18 cellular contexts compared by ENCODE assay signal in the genomic region with DNA sequence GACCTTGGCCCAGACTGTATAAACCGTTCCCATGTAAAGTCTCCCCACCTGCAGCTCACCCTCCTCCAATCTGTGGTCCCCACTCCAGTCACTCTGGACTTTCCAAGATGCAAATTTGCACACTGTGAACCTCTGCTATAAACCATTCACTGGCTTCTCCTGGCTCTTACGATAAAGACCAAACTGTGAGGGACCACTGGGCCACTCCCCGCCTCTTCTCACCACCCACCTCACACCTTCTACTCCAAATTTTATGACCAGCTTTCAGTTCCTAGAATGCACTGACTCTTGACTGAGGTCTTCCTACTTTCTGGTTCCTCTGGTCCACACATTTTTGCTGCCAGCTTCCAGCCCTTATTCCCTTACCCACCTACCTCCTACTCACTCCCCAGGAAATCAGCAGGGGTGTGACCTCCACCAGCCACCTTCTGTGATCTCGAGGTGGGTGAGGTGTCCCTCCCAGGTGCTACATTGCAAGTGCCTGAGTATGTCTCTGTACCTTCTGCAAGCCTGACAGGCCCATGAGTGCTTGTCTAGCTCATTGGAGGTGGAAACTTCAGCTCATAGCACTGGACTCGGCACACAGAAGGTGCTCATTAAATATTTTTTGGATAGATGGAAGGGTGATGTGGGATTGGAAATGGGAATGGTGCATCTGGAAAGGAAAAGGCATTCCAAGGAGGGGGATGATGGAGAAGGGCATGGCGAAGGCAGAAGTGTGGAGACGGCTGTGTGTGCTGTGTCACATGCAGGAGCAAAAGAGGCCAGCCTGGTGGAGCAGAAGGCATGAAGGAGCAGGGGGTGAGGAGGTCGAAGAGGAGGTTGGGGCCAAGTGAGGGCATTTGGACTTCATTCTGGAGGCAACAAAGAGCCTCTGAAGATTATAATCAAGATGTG. TPM values are rescaled to one million over a fixed set of nuclear protein-coding genes. Genes with fewer than 3 reads are reported as not detected.
DNase-seq lines count a peak whose midpoint lies in the region; ATAC-seq and TF ChIP-seq lines count a peak whose summit lies in the region.
"Had no signal": no experiment of that assay in that cellular context is flagged by ENCODE, and none has a peak within 500 bp of the region (broad histone marks: within the 10 kb centered on the region; RNA-seq: fewer than 3 reads in every experiment).

No MANE protein-coding gene starts in this region.

- ATAC-seq in GM18858 (IDR thresholded peaks at IDR 0.05; ENCODE audit: unreplicated experiment) (peak; percentile 61), HG03066 (IDR thresholded peaks at IDR 0.05; ENCODE audit: low read depth, unreplicated experiment) (peak; percentile 43), HG03097 (IDR thresholded peaks at IDR 0.05; ENCODE audit: low FRiP score, unreplicated experiment) (no peak), HG03196 (IDR thresholded peaks at IDR 0.05; ENCODE audit: unreplicated experiment) (no peak)

- no peak overlapping the region for H3K4me3 Mint-ChIP-seq in CD14-positive monocyte
- H3K4me3 Mint-ChIP-seq: activated CD8-positive, alpha-beta memory T cell treated with anti-CD3 and anti-CD28 coated beads, Interleukin-2, amount 10 ng/mL, durations not matched to agents 7 days and 5 days; activated naive CD4-positive, alpha-beta T cell treated with anti-CD3 and anti-CD28 coated beads, Interleukin-2, amount 50 U/mL, for 24 hours had no signal

- peak overlapping the region; percentile 23 for H3K27ac ChIP-seq in mesodermal cell (ENCODE audit: low read depth, low read length, severe bottlenecking)
- H3K27ac ChIP-seq: cardiac muscle cell, SJCRH30, vagina had no signal

- H3K36me3 Mint-ChIP-seq in CD14-positive monocyte = peaks cover 7 to 17% of the 10 kb centered on the region in 2 donors
- H3K36me3 Mint-ChIP-seq: activated CD8-positive, alpha-beta memory T cell treated with anti-CD3 and anti-CD28 coated beads, Interleukin-2, amount 10 ng/mL, durations not matched to agents 7 days and 5 days; activated naive CD4-positive, alpha-beta T cell treated with anti-CD3 and anti-CD28 coated beads, Interleukin-2, amount 50 U/mL, for 24 hours had no signal

- no peak overlapping the region for H3K27ac Mint-ChIP-seq in CD14-positive monocyte
- H3K27ac Mint-ChIP-seq: activated CD8-positive, alpha-beta memory T cell treated with anti-CD3 and anti-CD28 coated beads, Interleukin-2, amount 10 ng/mL, durations not matched to agents 7 days and 5 days; activated naive CD4-positive, alpha-beta T cell treated with anti-CD3 and anti-CD28 coated beads, Interleukin-2, amount 50 U/mL, for 24 hours had no signal

- H3K9me3 Mint-ChIP-seq in CD14-positive monocyte = peaks cover 0 to 4% (median 1%) of the 10 kb centered on the region in 7 donors
- H3K9me3 Mint-ChIP-seq: activated naive CD4-positive, alpha-beta T cell treated with anti-CD3 and anti-CD28 coated beads, Interleukin-2, amount 50 U/mL, for 24 hours had no signal

- TF ChIP-seq CTCF in CD14-positive monocyte (IDR thresholded peaks at IDR 0.05) = no peak

- peaks cover 11 to 18% (median 17%) of the 10 kb centered on the region in 3 donors for H3K27me3 Mint-ChIP-seq in CD14-positive monocyte (ENCODE audit: low read depth in 3 of 3)
- H3K27me3 Mint-ChIP-seq: activated CD8-positive, alpha-beta memory T cell treated with anti-CD3 and anti-CD28 coated beads, Interleukin-2, amount 10 ng/mL, durations not matched to agents 7 days and 5 days; activated naive CD4-positive, alpha-beta T cell treated with anti-CD3 and anti-CD28 coated beads, Interleukin-2, amount 50 U/mL, for 24 hours had no signal

- no peaks in the 10 kb centered on the region for H3K9me3 ChIP-seq in mesodermal cell (ENCODE audit: control insufficient read depth, low read length)
- H3K9me3 ChIP-seq: BE2C, SJCRH30, vagina had no signal

- H3K4me3 ChIP-seq in mesodermal cell (ENCODE audit: extremely low read depth, insufficient read depth, low read length, poor library complexity, severe bottlenecking) = no peak overlapping the region
- H3K4me3 ChIP-seq: cardiac muscle cell, SJCRH30, vagina had no signal

- H3K4me1 Mint-ChIP-seq in CD14-positive monocyte = peaks cover 12% of the 10 kb centered on the region

- no peaks in the 10 kb centered on the region for H3K36me3 ChIP-seq in mesodermal cell (ENCODE audit: control insufficient read depth, insufficient read depth, low read length)
- H3K36me3 ChIP-seq: BE2C, cardiac muscle cell, SJCRH30, vagina had no signal

- H3K4me1 ChIP-seq in mesodermal cell (ENCODE audit: control insufficient read depth, insufficient read depth, low read length, poor library complexity, severe bottlenecking) = peaks cover 46% of the 10 kb centered on the region
- H3K4me1 ChIP-seq: BE2C had no signal

- intact Hi-C loops in CD14-positive monocyte (cut with micrococcal nuclease) = loop anchor here in 1 of 2 donors (2.0 kb wide), 1 partner anchor 16 kb away; a partner anchor contains a TSS

- WGBS in mesodermal cell (ENCODE audit: insufficient coverage in 2 of 2), 2 experiments = 85 to 92% methylated on average over 6 to 8 of the region's 8 CpGs

- peak; percentile 49 for DNase-seq in CD14-positive monocyte (ENCODE audit: low spot score)
- no peak for DNase-seq in activated effector memory CD4-positive, alpha-beta T cell treated with Interleukin-2 at 50 U/mL for 16 hours
- no peak for DNase-seq in stimulated activated CD4-positive, alpha-beta T cell treated with anti-CD3 and anti-CD28 coated beads, Interleukin-2, amount 100 ng/mL, for 48 hours
- DNase-seq: BE2C; DND-41; Kasumi-1; NCI-H2081; stimulated activated CD8-positive, alpha-beta memory T cell treated with anti-CD3 and anti-CD28 coated beads, Interleukin-4, amount 100 ng/mL, for 48 hours had no signal

RNA-seq across cellular contexts. Expression of a gene that starts 15.6 kb away (rescaled TPM):
- under 1 TPM; 0.11 to 0.38 TPM for polyA plus RNA-seq in CD14-positive monocyte
- polyA plus RNA-seq in mesodermal cell (2013, experiment 1 of 2) = 19.1 TPM
- polyA plus RNA-seq in mesodermal cell (2013, experiment 2 of 2) = 18.8 TPM

Comparison
In these comparisons a context has a peak if more than half of its experiments do, and no peak if none do; other contexts are left out.
1. ATAC-seq: peak in GM18858 (single experiment) and HG03066 (single experiment); none in HG03097 (single experiment) and HG03196 (single experiment).